8 cellular contexts compared by ENCODE assay signal in the genomic region with DNA sequence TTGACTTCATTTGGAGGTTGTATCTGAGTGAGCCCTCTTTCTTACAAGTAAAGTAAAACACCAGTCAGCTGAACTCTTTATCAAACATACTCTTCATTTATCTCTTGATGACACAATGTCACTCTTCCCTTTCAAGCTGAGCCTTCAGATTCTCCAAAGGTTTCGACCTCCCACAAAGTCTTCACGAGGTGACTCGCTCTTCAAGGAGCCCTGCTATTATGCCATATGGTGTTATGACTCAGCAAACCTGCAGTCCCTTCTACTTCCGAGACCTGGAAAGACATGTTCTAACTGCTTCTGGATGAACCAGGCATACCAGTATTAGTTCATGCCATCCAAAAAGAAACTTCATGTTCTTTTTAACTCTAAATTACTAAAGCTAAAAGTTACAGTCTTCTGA. TPM values are rescaled to one million over a fixed set of nuclear protein-coding genes. Genes with fewer than 3 reads are reported as not detected.
DNase-seq lines count a peak whose midpoint lies in the region; ATAC-seq and TF ChIP-seq lines count a peak whose summit lies in the region.

No MANE protein-coding gene starts in this region.

- H3K9me3 Mint-ChIP-seq in endodermal cell (no peaks in the 10 kb centered on the region), progenitor cell of endocrine pancreas (ENCODE audit: low read depth) (no peaks in the 10 kb centered on the region)
- no peaks in the 10 kb centered on the region for H3K9me3 Mint-ChIP-seq in activated CD4-positive, alpha-beta T cell treated with anti-CD3 and anti-CD28 coated beads for 36 hours (ENCODE audit: low read depth)

- no peaks in the 10 kb centered on the region for H3K27me3 Mint-ChIP-seq in endodermal cell (ENCODE audit: insufficient read depth)
- no peaks in the 10 kb centered on the region for H3K27me3 Mint-ChIP-seq in progenitor cell of endocrine pancreas
- H3K27me3 Mint-ChIP-seq in activated CD4-positive, alpha-beta T cell treated with anti-CD3 and anti-CD28 coated beads for 36 hours: peaks cover 9% of the 10 kb centered on the region

- TF ChIP-seq CTCF in endodermal cell (conservative IDR thresholded peaks at IDR 0.05) (no peak), progenitor cell of endocrine pancreas (IDR thresholded peaks at IDR 0.05; ENCODE audit: unreplicated experiment) (no peak), coronary artery (IDR thresholded peaks at IDR 0.05) (no peak)

- H3K9me3 ChIP-seq in endodermal cell (ENCODE audit: control insufficient read depth, low read length): no peaks in the 10 kb centered on the region

- peaks cover 11% of the 10 kb centered on the region for H3K4me1 ChIP-seq in endodermal cell (ENCODE audit: control insufficient read depth, insufficient read depth, low read length)

- H3K36me3 Mint-ChIP-seq in endodermal cell (ENCODE audit: low read depth) (no peaks in the 10 kb centered on the region), progenitor cell of endocrine pancreas (ENCODE audit: insufficient read depth) (no peaks in the 10 kb centered on the region)
- H3K36me3 Mint-ChIP-seq in activated CD4-positive, alpha-beta T cell treated with anti-CD3 and anti-CD28 coated beads for 36 hours (ENCODE audit: low read depth): no peaks in the 10 kb centered on the region

- no peak overlapping the region for H3K4me3 ChIP-seq in endodermal cell (ENCODE audit: low read length)
- H3K4me3 ChIP-seq in coronary artery: no peak overlapping the region

- no peaks in the 10 kb centered on the region for H3K27me3 ChIP-seq in endodermal cell (ENCODE audit: control insufficient read depth, insufficient read depth, low read length, poor library complexity, severe bottlenecking)

- intact Hi-C loops in activated CD4-positive, alpha-beta T cell treated with anti-CD3 and anti-CD28 coated beads for 36 hours (cut with DNase I, micrococcal nuclease): loop anchor here in 1 of 2 experiments (5.0 kb wide), 2 partner anchors 555 to 670 kb away; no protein-coding TSS in a partner anchor

- no peaks in the 10 kb centered on the region for H3K36me3 ChIP-seq in endodermal cell (ENCODE audit: control insufficient read depth, insufficient read depth, low read length)

- H3K4me3 Mint-ChIP-seq in endodermal cell (no peak overlapping the region), progenitor cell of endocrine pancreas (ENCODE audit: low read depth) (no peak overlapping the region)
- no peak overlapping the region for H3K4me3 Mint-ChIP-seq in activated CD4-positive, alpha-beta T cell treated with anti-CD3 and anti-CD28 coated beads for 36 hours

- no peak overlapping the region for H3K27ac Mint-ChIP-seq in endodermal cell
- H3K27ac Mint-ChIP-seq in progenitor cell of endocrine pancreas: peak overlapping the region; percentile 75
- no peak overlapping the region for H3K27ac Mint-ChIP-seq in activated CD4-positive, alpha-beta T cell treated with anti-CD3 and anti-CD28 coated beads for 36 hours

- H3K27ac ChIP-seq in endodermal cell (ENCODE audit: low read depth, low read length): no peak overlapping the region
- H3K27ac ChIP-seq in coronary artery: no peak overlapping the region

- H3K9ac ChIP-seq in endodermal cell (ENCODE audit: extremely low read depth, low read length, poor library complexity, severe bottlenecking): no peak overlapping the region

- WGBS in endodermal cell (ENCODE audit: insufficient coverage in 1 of 2, insufficient read length in 1 of 2), 2 experiments: 44 to 49% methylated on average over 4 of the region's 4 CpGs

- POLR2A ChIA-PET in activated CD4-positive, alpha-beta T cell treated with anti-CD3 and anti-CD28 coated beads for 36 hours (lab: Charles Lee): no interaction called here

- CTCF ChIA-PET in activated CD4-positive, alpha-beta T cell treated with anti-CD3 and anti-CD28 coated beads for 36 hours (lab: Charles Lee): interaction anchor here (0.9 to 4.9 kb wide), 9 partner anchors 8 to 687 kb away, joined by 3 to 42 read pairs (median 3); no protein-coding TSS in a partner anchor

- no peak for ATAC-seq in activated CD4-positive, alpha-beta T cell treated with anti-CD3 and anti-CD28 coated beads for 36 hours

- peaks cover 16% of the 10 kb centered on the region for H3K4me1 Mint-ChIP-seq in endodermal cell
- peaks cover 11% of the 10 kb centered on the region for H3K4me1 Mint-ChIP-seq in progenitor cell of endocrine pancreas (ENCODE audit: low read depth)
- H3K4me1 Mint-ChIP-seq in activated CD4-positive, alpha-beta T cell treated with anti-CD3 and anti-CD28 coated beads for 36 hours: peaks cover 3% of the 10 kb centered on the region

- peak; percentile 39 for DNase-seq in GM04504 (ENCODE audit: low read depth)
- peak; percentile 47 to 63 for DNase-seq in NOMO-1 (lab: John Stamatoyannopoulos, UW; ENCODE audit: unreplicated experiment in 2 of 2)
- DNase-seq in endodermal cell: peak; percentile 73
- DNase-seq in progenitor cell of endocrine pancreas (ENCODE audit: low spot score, unreplicated experiment): no peak
- no peak for DNase-seq in activated CD4-positive, alpha-beta T cell treated with anti-CD3 and anti-CD28 coated beads for 36 hours
- no peak for DNase-seq in coronary artery (ENCODE audit: low spot score)
- DNase-seq in activated CD4-positive, alpha-beta T cell treated with anti-CD3 and anti-CD28 coated beads for 48 hours: no peak
- no peak for DNase-seq in stimulated activated naive CD4-positive, alpha-beta T cell (lab: John Stamatoyannopoulos, UW)

RNA-seq across cellular contexts. Expression of a gene that starts 23.1 kb away (rescaled TPM):
- total RNA-seq in endodermal cell: not detected
- not detected for polyA plus RNA-seq in endodermal cell (2013, experiment 1 of 2)
- not detected for polyA plus RNA-seq in endodermal cell (2013, experiment 2 of 2)
- total RNA-seq in progenitor cell of endocrine pancreas: not detected in 2 replicates
- total RNA-seq in activated CD4-positive, alpha-beta T cell treated with anti-CD3 and anti-CD28 coated beads for 36 hours: not detected

RNA-seq across cellular contexts. Expression of a gene that starts 36.4 kb away (rescaled TPM):
- not detected for total RNA-seq in endodermal cell
- 0.07 TPM for polyA plus RNA-seq in endodermal cell (2013, experiment 1 of 2)
- polyA plus RNA-seq in endodermal cell (2013, experiment 2 of 2): 0.08 TPM
- 0.07 and 0.16 TPM in 2 replicates for total RNA-seq in progenitor cell of endocrine pancreas
- total RNA-seq in activated CD4-positive, alpha-beta T cell treated with anti-CD3 and anti-CD28 coated beads for 36 hours: not detected

Comparison
In these comparisons a context has a peak if more than half of its experiments do, and no peak if none do; other contexts are left out.
1. DNase-seq: peak in GM04504 (single experiment), NOMO-1 (2 of 2) and endodermal cell (single experiment); none in progenitor cell of endocrine pancreas (single experiment), activated CD4-positive, alpha-beta T cell treated with anti-CD3 and anti-CD28 coated beads for 36 hours (single experiment), coronary artery (single experiment), activated CD4-positive, alpha-beta T cell treated with anti-CD3 and anti-CD28 coated beads for 48 hours (single experiment) and stimulated activated naive CD4-positive, alpha-beta T cell (0 of 6).